3 cellular contexts compared by ENCODE assay signal in genomic region chr3:44159901-44160300, GRCh38.
"Had no signal": no experiment of that assay in that cellular context is flagged by ENCODE, and none has a peak within 500 bp of the region (broad histone marks: within the 10 kb centered on the region; RNA-seq: fewer than 3 reads in every experiment).

No MANE protein-coding gene starts in this region.

- ATAC-seq: GM12878 had no signal

- H3K4me3 ChIP-seq: GM12878 had no signal

- DNase-seq: GDM1, GF-D8 had no signal
